15 cellular contexts compared by ENCODE assay signal in genomic region chr2:75595541-75596395, GRCh38. TPM values are rescaled to one million over a fixed set of nuclear protein-coding genes. Genes with fewer than 3 reads are reported as not detected.
DNase-seq lines count a peak whose midpoint lies in the region; ATAC-seq and TF ChIP-seq lines count a peak whose summit lies in the region.
"Had no signal": no experiment of that assay in that cellular context is flagged by ENCODE, and none has a peak within 500 bp of the region (broad histone marks: within the 10 kb centered on the region; RNA-seq: fewer than 3 reads in every experiment).

No MANE protein-coding gene starts in this region.

- no peak overlapping the region for H2AFZ ChIP-seq in GM23248
- no peak overlapping the region for H2AFZ ChIP-seq in SK-N-SH (ENCODE audit: low read depth)
- no peak overlapping the region for H2AFZ ChIP-seq in smooth muscle cell (ENCODE audit: low read depth)

- H3K9me3 Mint-ChIP-seq in stimulated activated naive B cell treated with anti-CD40 and anti-IgM and Interleukin-4, amounts not matched to agents 10 μg/mL and 1 μg/mL and 100 μg/mL, for 72 hours: peaks cover 1% of the 10 kb centered on the region in 2 donors

- peak in 1 of 2 experiments; percentile 86; a peak in 2 of 4 replicates for TF ChIP-seq EP300 in SK-N-SH (IDR thresholded peaks at IDR 0.05; ENCODE audit: borderline replicate concordance in 1 of 2, low read depth in 1 of 2, low read length in 1 of 2)

- H3K4me1 Mint-ChIP-seq in stimulated activated naive B cell treated with anti-CD40 and anti-IgM and Interleukin-4, amounts not matched to agents 10 μg/mL and 1 μg/mL and 100 μg/mL, for 72 hours: no peaks in the 10 kb centered on the region
- H3K4me1 Mint-ChIP-seq: activated B cell treated with CpG ODN at 0.5 μM for 24 hours, brain, IgD-negative memory B cell, immature natural killer cell had no signal

- H3K36me3 ChIP-seq in GM23248 (ENCODE audit: low read depth): no peaks in the 10 kb centered on the region
- H3K36me3 ChIP-seq in SK-N-SH (replicated peaks in 1 of 2; ENCODE audit: control insufficient read depth in 1 of 2, insufficient read depth in 2 of 2, low read length in 1 of 2): peaks cover 0 to 3% of the 10 kb centered on the region in 2 experiments
- H3K36me3 ChIP-seq in smooth muscle cell (ENCODE audit: low read depth): no peaks in the 10 kb centered on the region
- H3K36me3 ChIP-seq: sigmoid colon, SJCRH30 had no signal

- H3K4me1 ChIP-seq in GM23248 (ENCODE audit: insufficient read depth) (peaks cover 58% of the 10 kb centered on the region), SK-N-SH (ENCODE audit: control insufficient read depth in 1 of 2, insufficient read depth in 2 of 2, low read depth in 1 of 2, low read length in 1 of 2) (peaks cover 0 to 43% of the 10 kb centered on the region in 2 experiments), smooth muscle cell (ENCODE audit: low read depth) (peaks cover 15% of the 10 kb centered on the region)
- H3K4me1 ChIP-seq: sigmoid colon, SJCRH30 had no signal

- no peak for TF ChIP-seq RAD21 in SK-N-SH (IDR thresholded peaks at IDR 0.05; ENCODE audit: low read length)

- in situ Hi-C loops in GM23248 (cut with MboI): no loop called here

- H4K20me1 ChIP-seq in GM23248 (ENCODE audit: insufficient read depth) (no peaks in the 10 kb centered on the region), SK-N-SH (ENCODE audit: insufficient read depth) (no peaks in the 10 kb centered on the region), smooth muscle cell (ENCODE audit: low read depth) (no peaks in the 10 kb centered on the region)

- H3K4me2 ChIP-seq in GM23248 (ENCODE audit: unreplicated experiment) (peak overlapping the region; percentile 47), SK-N-SH (peak overlapping the region; percentile 60), smooth muscle cell (peak overlapping the region; percentile 67)

- H3K27ac Mint-ChIP-seq in stimulated activated naive B cell treated with anti-CD40 and anti-IgM and Interleukin-4, amounts not matched to agents 10 μg/mL and 1 μg/mL and 100 μg/mL, for 72 hours: no peak overlapping the region
- H3K27ac Mint-ChIP-seq: activated B cell treated with CpG ODN at 0.5 μM for 24 hours; activated T-cell treated with anti-CD3 and anti-CD28 coated beads, Interleukin-2, amount 50 U/mL, for 72 hours; brain; IgD-negative memory B cell; immature natural killer cell had no signal

- peak overlapping the region; percentile 18; the same call in 1 of the 2 replicates for H3K4me3 ChIP-seq in GM23248
- H3K4me3 ChIP-seq in SK-N-SH (ENCODE audit: low read depth in 2 of 2, low read length in 1 of 2): peak overlapping the region in 1 of 2 experiments; percentile 25; a peak in 1 of 4 replicates
- no peak overlapping the region for H3K4me3 ChIP-seq in fibroblast of pulmonary artery (replicated peaks; ENCODE audit: low read depth, low read length)
- H3K4me3 ChIP-seq in smooth muscle cell: no peak overlapping the region
- H3K4me3 ChIP-seq: sigmoid colon, SJCRH30 had no signal

- no peaks in the 10 kb centered on the region for H3K79me2 ChIP-seq in GM23248 (ENCODE audit: insufficient read depth)
- peaks cover 44% of the 10 kb centered on the region for H3K79me2 ChIP-seq in SK-N-SH (ENCODE audit: insufficient read depth)
- no peaks in the 10 kb centered on the region for H3K79me2 ChIP-seq in smooth muscle cell (ENCODE audit: low read depth)

- peak overlapping the region; percentile 48 for H3K9ac ChIP-seq in GM23248
- peak overlapping the region; percentile 72 for H3K9ac ChIP-seq in SK-N-SH
- peak overlapping the region; percentile 68 for H3K9ac ChIP-seq in smooth muscle cell (ENCODE audit: low read depth)

- H3K9me2 ChIP-seq in GM23248 (ENCODE audit: insufficient read depth) (no peaks in the 10 kb centered on the region), SK-N-SH (no peaks in the 10 kb centered on the region)

- H3K4me3 Mint-ChIP-seq in stimulated activated naive B cell treated with anti-CD40 and anti-IgM and Interleukin-4, amounts not matched to agents 10 μg/mL and 1 μg/mL and 100 μg/mL, for 72 hours: no peak overlapping the region
- H3K4me3 Mint-ChIP-seq: activated B cell treated with CpG ODN at 0.5 μM for 24 hours; activated T-cell treated with anti-CD3 and anti-CD28 coated beads, Interleukin-2, amount 50 U/mL, for 72 hours; brain; IgD-negative memory B cell; immature natural killer cell had no signal

- H3K36me3 Mint-ChIP-seq in stimulated activated naive B cell treated with anti-CD40 and anti-IgM and Interleukin-4, amounts not matched to agents 10 μg/mL and 1 μg/mL and 100 μg/mL, for 72 hours: peaks cover 0 to 1% of the 10 kb centered on the region in 2 donors
- H3K36me3 Mint-ChIP-seq: brain, IgD-negative memory B cell, immature natural killer cell had no signal

- H3K27ac ChIP-seq in GM23248 (peak overlapping the region; percentile 85), SK-N-SH (ENCODE audit: low read depth in 2 of 2, low read length in 1 of 2) (peak overlapping the region; percentile 81 to 97; a peak in 3 of 4 replicates), smooth muscle cell (ENCODE audit: low read depth) (peak overlapping the region; percentile 92)
- H3K27ac ChIP-seq: sigmoid colon, SJCRH30 had no signal

- H3F3A ChIP-seq in GM23248 (ENCODE audit: insufficient read depth) (peaks cover 56% of the 10 kb centered on the region), SK-N-SH (replicated peaks; ENCODE audit: insufficient read depth) (peaks cover 45% of the 10 kb centered on the region), smooth muscle cell (ENCODE audit: low read depth) (peaks cover 2% of the 10 kb centered on the region)

- peaks cover 7 to 12% of the 10 kb centered on the region in 2 donors for H3K27me3 Mint-ChIP-seq in stimulated activated naive B cell treated with anti-CD40 and anti-IgM and Interleukin-4, amounts not matched to agents 10 μg/mL and 1 μg/mL and 100 μg/mL, for 72 hours

- CTCF ChIA-PET in SK-N-SH (lab: Yijun Ruan, JAX): interaction anchor here (1.0 to 2.3 kb wide), 5 partner anchors 11 to 131 kb away, joined by 3 to 17 read pairs (median 4); no protein-coding TSS in a partner anchor

- POLR2A ChIA-PET in SK-N-SH (lab: Yijun Ruan, JAX): no interaction called here

- ATAC-seq in stimulated activated naive B cell treated with anti-CD40 and anti-IgM and Interleukin-4, amounts not matched to agents 10 μg/mL and 1 μg/mL and 100 μg/mL, for 72 hours (replicated peaks): no peak
- ATAC-seq: activated T-cell treated with anti-CD3 and anti-CD28 coated beads, Interleukin-2, amount 50 U/mL, for 72 hours had no signal

- 0% methylated on average over 1 of the region's 1 CpG for WGBS in GM23248 (ENCODE audit: low coverage in 1 of 2, low lambda C conversion rate in 2 of 2, missing lambda C conversion rate in 2 of 2), 2 experiments
- WGBS in SK-N-SH (ENCODE audit: low lambda C conversion rate): 17% methylated on average over 1 of the region's 1 CpG
- WGBS in smooth muscle cell (ENCODE audit: low lambda C conversion rate): 4% methylated on average over 1 of the region's 1 CpG

- H3K9me3 ChIP-seq in GM23248 (ENCODE audit: low read depth) (no peaks in the 10 kb centered on the region), SK-N-SH (no peaks in the 10 kb centered on the region), smooth muscle cell (replicated peaks; ENCODE audit: low read depth) (no peaks in the 10 kb centered on the region)
- H3K9me3 ChIP-seq: sigmoid colon, SJCRH30 had no signal

- intact Hi-C loops in cardiac septum (cut with DNase I): no loop called here

- H3K27me3 ChIP-seq in GM23248 (replicated peaks; ENCODE audit: insufficient read depth) (no peaks in the 10 kb centered on the region), SK-N-SH (ENCODE audit: insufficient read depth) (no peaks in the 10 kb centered on the region), smooth muscle cell (ENCODE audit: low read depth) (no peaks in the 10 kb centered on the region)
- H3K27me3 ChIP-seq: sigmoid colon, SJCRH30 had no signal

- TF ChIP-seq CTCF in SK-N-SH (IDR thresholded peaks at IDR 0.05) (no peak), fibroblast of pulmonary artery (IDR thresholded peaks at IDR 0.05; ENCODE audit: low read length, missing control alignments) (no peak), smooth muscle cell (IDR thresholded peaks at IDR 0.05; ENCODE audit: borderline replicate concordance, insufficient read depth, poor library complexity, severe bottlenecking) (no peak)

- DNase-seq in GM23248: peak; percentile 88
- no peak for DNase-seq in SK-N-SH
- peak; percentile 68 for DNase-seq in fibroblast of pulmonary artery (ENCODE audit: low read depth)
- no peak for DNase-seq in smooth muscle cell (lab: John Stamatoyannopoulos, UW; ENCODE audit: unreplicated experiment)
- DNase-seq in stimulated activated naive B cell treated with anti-CD40 and anti-IgM and Interleukin-4, amounts not matched to agents 10 μg/mL and 1 μg/mL and 100 μg/mL, for 72 hours: no peak
- no peak for DNase-seq in DMS53 (lab: John Stamatoyannopoulos, UW)
- no peak for DNase-seq in cardiac septum (ENCODE audit: low spot score)
- DNase-seq: activated B cell treated with CpG ODN at 0.5 μM for 24 hours; activated T-cell treated with anti-CD3 and anti-CD28 coated beads, Interleukin-2, amount 50 U/mL, for 72 hours; immature natural killer cell; NCI-H1436 treated with DMSO at 0.1 percent for 48 hours; sigmoid colon; SJCRH30 had no signal

TF ChIP-seq in SK-N-SH, 30 proteins besides CTCF, POLR2A, EP300 and RAD21 (continues in another document):
- TF ChIP-seq JUND (IDR thresholded peaks at IDR 0.05) (peak; percentile 83), SIN3A (IDR thresholded peaks at IDR 0.05; ENCODE audit: borderline replicate concordance, low read depth, low read length) (no peak), RXRA (IDR thresholded peaks at IDR 0.05; ENCODE audit: borderline replicate concordance, low read depth) (peak; percentile 68; the same call in 1 of the 2 replicates), MAX (IDR thresholded peaks at IDR 0.05; ENCODE audit: low read depth) (peak; percentile 28; the same call in 1 of the 2 replicates)

RNA-seq across cellular contexts. Expression of gene EVA1A, which starts 35.0 kb away (rescaled TPM):
- total RNA-seq in GM23248 (2014; rRNA removed; shearing (Covaris generic)): 95.6 and 126 TPM in 2 replicates
- polyA plus RNA-seq in GM23248 (2016; fragmentation: Nextera tagmentation; extraction: Ambion mirVana) (145 and 149 TPM in 2 replicates), SK-N-SH (2012; rRNA removed) (79.0 and 93.0 TPM in 2 replicates), smooth muscle cell (72.8 and 89.2 TPM in 2 replicates)
- 54.3 and 67.8 TPM in 2 replicates for polyA plus RNA-seq in SK-N-SH (2012; cell fraction: cytosol; rRNA removed)
- polyA plus RNA-seq in SK-N-SH (2012; cell fraction: nucleus; rRNA removed): 76.0 and 133 TPM in 2 replicates
- total RNA-seq in smooth muscle cell (54.3 and 84.1 TPM in 2 replicates), cardiac septum (2.7 TPM)
- total RNA-seq: activated B cell treated with CpG ODN at 0.5 μM for 24 hours, SJCRH30 had no signal
- polyA plus RNA-seq: IgD-negative memory B cell, immature natural killer cell had no signal

RNA-seq across cellular contexts. Expression of gene MRPL19, which starts 50.8 kb away (rescaled TPM):
- total RNA-seq in GM23248 (2014; rRNA removed; shearing (Covaris generic)): 48.7 and 52.2 TPM in 2 replicates
- polyA plus RNA-seq in GM23248 (2016; fragmentation: Nextera tagmentation; extraction: Ambion mirVana) (55.2 and 57.1 TPM in 2 replicates), SK-N-SH (2012; rRNA removed) (15.4 and 18.5 TPM in 2 replicates), smooth muscle cell (41.6 and 45.3 TPM in 2 replicates)
- 24.7 and 39.6 TPM in 2 replicates for polyA plus RNA-seq in SK-N-SH (2012; cell fraction: cytosol; rRNA removed)
- polyA plus RNA-seq in SK-N-SH (2012; cell fraction: nucleus; rRNA removed): 8.2 and 8.3 TPM in 2 replicates
- total RNA-seq in smooth muscle cell (58.3 and 77.8 TPM in 2 replicates), cardiac septum (46.9 TPM)

Comparison
In these comparisons a context has a peak if more than half of its experiments do, and no peak if none do; other contexts are left out.
1. DNase-seq: peak in GM23248 (single experiment) and fibroblast of pulmonary artery (single experiment); none in SK-N-SH (single experiment), smooth muscle cell (single experiment), stimulated activated naive B cell treated with anti-CD40 and anti-IgM and Interleukin-4, amounts not matched to agents 10 μg/mL and 1 μg/mL and 100 μg/mL, for 72 hours (single experiment), DMS53 (single experiment) and cardiac septum (single experiment).
2. RNA of gene EVA1A, which starts 35.0 kb away (total RNA-seq): 95.6 to 126 TPM in GM23248 and 54.3 to 84.1 TPM in smooth muscle cell; 2.7 TPM in cardiac septum (single experiment); every median in the first group is over 10 times any median in the second.
3. Peak in every context shown above with its lines, with median percentiles within 50 percentile points of each other: H3K27ac ChIP-seq, H3K4me2 ChIP-seq and H3K9ac ChIP-seq.